In genomic region chr14:22285991-22286390, GRCh38 we compare ENCODE assay signal across 36 cellular contexts.
"Had no signal": no experiment of that assay in that cellular context is flagged by ENCODE, and none has a peak within 500 bp of the region (broad histone marks: within the 10 kb centered on the region; RNA-seq: fewer than 3 reads in every experiment).

No MANE protein-coding gene starts in this region.

- H3K27me3 ChIP-seq: brain microvascular endothelial cell, Peyer's patch, SJSA1 had no signal

- H3K27ac ChIP-seq: brain microvascular endothelial cell, Peyer's patch, SJSA1, WERI-Rb-1 had no signal

- H3K9me3 ChIP-seq: Peyer's patch, SJSA1, SK-N-SH had no signal

- H3K9me2 ChIP-seq: SK-N-SH had no signal

- H3K9ac ChIP-seq: SK-N-SH had no signal

- ATAC-seq: activated CD8-positive, alpha-beta memory T cell treated with anti-CD3 and anti-CD28 coated beads, Interleukin-2, amount 10 ng/mL, durations not matched to agents 7 days and 5 days; activated T-helper 17 cell treated with anti-CD3 and anti-CD28 coated beads, Interleukin-2, amount 50 U/mL, for 72 hours; T-cell; T-helper 17 cell had no signal

- DNase-seq: activated CD4-positive, alpha-beta memory T cell treated with anti-CD3 and anti-CD28 coated beads, Interleukin-2, amount 10 ng/mL, durations not matched to agents 7 days and 5 days; activated CD4-positive, alpha-beta T cell treated with anti-CD3 and anti-CD28 coated beads for 1 hour; activated CD4-positive, alpha-beta T cell treated with anti-CD3 and anti-CD28 coated beads for 48 hours; activated CD4-positive, CD25-positive, alpha-beta regulatory T cell; activated CD8-positive, alpha-beta memory T cell treated with anti-CD3 and anti-CD28 coated beads for 24 hours; activated CD8-positive, alpha-beta memory T cell treated with anti-CD3 and anti-CD28 coated beads, Interleukin-2, amount 10 ng/mL, durations not matched to agents 7 days and 5 days; activated CD8-positive, alpha-beta memory T cell treated with anti-CD3 and anti-CD28 coated beads, Interleukin-2, amount 50 U/mL, for 48 hours; activated effector memory CD4-positive, alpha-beta T cell treated with anti-CD3 and anti-CD28 coated beads, Interleukin-2, amount 50 U/mL, for 16 hours; activated naive CD4-positive, alpha-beta T cell; activated naive CD4-positive, alpha-beta T cell treated with anti-CD3 and anti-CD28 coated beads, Interleukin-2, amount 50 U/mL, for 16 hours; activated naive CD8-positive, alpha-beta T cell treated with anti-CD3 and anti-CD28 coated beads for 36 hours; activated T-cell treated with anti-CD3 and anti-CD28 coated beads, Interleukin-2, amount 50 U/mL, for 48 hours; amniotic stem cell; aorta; brain microvascular endothelial cell; central memory CD4-positive, alpha-beta T cell; KG1; NCI-H1105; NCI-H1417 treated with DMSO at 0.1 percent for 48 hours; NCI-H187 treated with DMSO at 0.1 percent for 48 hours; NCI-H2081; NCI-H2171 treated with DMSO at 0.1 percent for 48 hours; NCI-H226; NCI-H446 treated with DMSO at 0.1 percent for 48 hours; NCI-H524; NCI-H69; NCI-H82; Peyer's patch; RPMI8226; SHP77 treated with DMSO at 0.1 percent for 48 hours; SK-N-SH; T-cell; T-helper 17 cell; WERI-Rb-1 had no signal

- H3K36me3 ChIP-seq: brain microvascular endothelial cell, Peyer's patch, SJSA1, WERI-Rb-1 had no signal

- H3K4me2 ChIP-seq: SK-N-SH had no signal

- H3K4me3 ChIP-seq: Peyer's patch, SJSA1 had no signal

- H3K4me1 ChIP-seq: SJSA1 had no signal
